In the genomic region with DNA sequence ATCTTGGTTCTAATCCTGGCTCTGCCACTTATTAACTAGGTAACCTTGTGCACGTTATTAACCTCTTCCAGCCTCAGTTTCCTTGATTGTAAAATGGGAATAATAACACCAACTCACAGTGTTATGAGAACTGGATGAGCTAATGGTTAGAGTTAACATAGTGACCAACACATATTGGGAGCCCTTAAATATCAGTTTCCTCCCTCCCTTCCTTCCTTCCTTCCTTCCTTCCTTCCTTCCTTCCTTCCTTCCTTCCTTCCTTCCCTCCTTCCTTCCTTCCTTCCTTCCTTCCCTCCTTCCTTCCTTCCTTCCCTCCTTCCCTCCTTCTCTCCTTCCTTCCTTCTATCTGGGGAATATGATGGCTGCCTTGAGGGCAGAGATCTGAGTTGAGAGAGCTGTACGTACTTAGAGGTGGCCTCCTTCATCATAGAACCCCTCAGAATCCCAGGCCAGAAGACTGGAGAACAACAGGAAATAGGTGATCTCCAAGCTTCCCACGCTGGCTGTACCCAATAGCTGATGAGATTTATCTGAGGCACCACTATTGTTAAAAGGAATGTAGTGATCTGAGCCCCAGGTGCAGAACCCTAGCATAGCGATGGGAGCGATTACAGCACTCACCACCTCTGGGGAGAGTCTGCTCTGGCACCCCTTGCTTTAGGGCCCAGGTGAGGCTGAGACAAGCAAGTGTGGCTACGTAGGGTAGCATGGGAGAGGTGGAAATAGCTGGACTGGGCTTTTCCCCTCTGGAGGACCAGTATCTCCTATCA, we compare ENCODE assay signal across 1 cellular context.
TF ChIP-seq lines count a peak whose summit lies in the region.

No MANE protein-coding gene starts in this region.

TF ChIP-seq in HepG2, 621 proteins besides CTCF, POLR2A, EP300 and RAD21 (continued from another document):
- TF ChIP-seq HINFP (CRISPR knock-in tag; IDR thresholded peaks at IDR 0.05; ENCODE audit: low read depth), result no peak
- TF ChIP-seq TFE3 (CRISPR knock-in tag; IDR thresholded peaks at IDR 0.05), result no peak
